In the genomic region with DNA sequence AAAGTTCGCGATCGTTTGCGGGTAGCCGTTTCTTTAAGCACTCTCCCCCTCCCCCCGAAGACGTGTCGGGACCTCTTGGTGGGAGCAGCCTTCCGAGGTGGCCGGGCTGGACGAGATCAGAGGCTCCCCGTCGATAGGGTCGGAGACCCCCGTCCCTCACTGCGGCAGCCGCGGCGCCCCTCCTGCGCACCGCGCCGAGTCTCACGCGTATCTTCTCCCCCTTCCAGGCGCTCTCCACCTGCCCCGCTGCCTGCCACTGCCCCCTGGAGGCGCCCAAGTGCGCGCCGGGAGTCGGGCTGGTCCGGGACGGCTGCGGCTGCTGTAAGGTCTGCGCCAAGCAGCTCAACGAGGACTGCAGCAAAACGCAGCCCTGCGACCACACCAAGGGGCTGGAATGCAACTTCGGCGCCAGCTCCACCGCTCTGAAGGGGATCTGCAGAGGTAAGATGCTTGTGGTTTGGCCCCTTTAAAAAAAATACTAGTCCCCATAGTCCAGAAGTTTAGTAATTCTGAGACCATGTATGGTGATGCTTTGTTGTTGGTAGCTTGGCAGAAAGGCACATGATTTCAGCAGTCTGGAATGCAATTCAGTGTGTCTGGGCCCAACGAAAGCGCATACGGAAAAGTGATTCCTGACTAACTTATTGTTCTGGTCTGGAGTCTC, we compare ENCODE assay signal across 8 cellular contexts. TPM values are rescaled to one million over a fixed set of nuclear protein-coding genes. Genes with fewer than 3 reads are reported as not detected.
DNase-seq lines count a peak whose midpoint lies in the region; ATAC-seq, FAIRE-seq and TF ChIP-seq lines count a peak whose summit lies in the region.

No MANE protein-coding gene starts in this region.

- no peak for TF ChIP-seq POLR2A in prostate gland (IDR thresholded peaks at IDR 0.05)

- H3K27me3 ChIP-seq in prostate gland (replicated peaks; ENCODE audit: insufficient read depth), result no peaks in the 10 kb centered on the region

- peaks cover 0 to 4% of the 10 kb centered on the region in 2 donors for H3K36me3 ChIP-seq in prostate gland

- POLR2A ChIA-PET in activated naive CD8-positive, alpha-beta T cell treated with anti-CD3 and anti-CD28 coated beads, Interleukin-2, amount 10 ng/mL, durations not matched to agents 7 days and 5 days (lab: Charles Lee), result no interaction called here

- no peaks in the 10 kb centered on the region for H3K36me3 Mint-ChIP-seq in activated naive CD8-positive, alpha-beta T cell treated with anti-CD3 and anti-CD28 coated beads, Interleukin-2, amount 10 ng/mL, durations not matched to agents 7 days and 5 days

- peaks cover 22% of the 10 kb centered on the region for H3K4me1 Mint-ChIP-seq in activated naive CD8-positive, alpha-beta T cell treated with anti-CD3 and anti-CD28 coated beads, Interleukin-2, amount 10 ng/mL, durations not matched to agents 7 days and 5 days

- H3K27ac Mint-ChIP-seq in activated naive CD8-positive, alpha-beta T cell treated with anti-CD3 and anti-CD28 coated beads, Interleukin-2, amount 10 ng/mL, durations not matched to agents 7 days and 5 days, result no peak overlapping the region

- intact Hi-C loops in cardiac septum (cut with DNase I), result loop anchor here (2.0 to 5.0 kb wide), 5 partner anchors 78 to 266 kb away; a partner anchor contains a TSS
- intact Hi-C loops in prostate gland (cut with DNase I), result no loop called here

- under 1% methylated on average over 41 of the region's 45 CpGs for WGBS in prostate gland

- no peaks in the 10 kb centered on the region for H3K9me3 ChIP-seq in prostate gland

- H3K27me3 Mint-ChIP-seq in activated naive CD8-positive, alpha-beta T cell treated with anti-CD3 and anti-CD28 coated beads, Interleukin-2, amount 10 ng/mL, durations not matched to agents 7 days and 5 days, result peaks cover 62% of the 10 kb centered on the region

- FAIRE-seq in D721Med (lab: Jason Lieb, UNC) (no peak), GM19239 (lab: Jason Lieb, UNC) (no peak)

- peak overlapping the region; percentile 96 to 98 for H3K27ac ChIP-seq in prostate gland

- TF ChIP-seq CTCF in D721Med (IDR thresholded peaks at IDR 0.05; ENCODE audit: insufficient read depth, missing control alignments), result peak; percentile 72
- TF ChIP-seq CTCF in prostate gland (IDR thresholded peaks at IDR 0.05), result peak; percentile 57 to 92 (median 80)

- no peaks in the 10 kb centered on the region for H3K9me3 Mint-ChIP-seq in activated naive CD8-positive, alpha-beta T cell treated with anti-CD3 and anti-CD28 coated beads, Interleukin-2, amount 10 ng/mL, durations not matched to agents 7 days and 5 days

- DNase-seq in D721Med (ENCODE audit: insufficient read length, low spot score) (no peak), NCI-H446 (lab: John Stamatoyannopoulos, UW) (peak; percentile 60 to 85), cardiac septum (ENCODE audit: low spot score) (peak; percentile 89), prostate gland (ENCODE audit: low spot score) (peak; percentile 80), GM19239 (ENCODE audit: insufficient read length, low spot score) (no peak)
- peak; percentile 77 for DNase-seq in activated naive CD8-positive, alpha-beta T cell treated with anti-CD3 and anti-CD28 coated beads, Interleukin-2, amount 10 ng/mL, durations not matched to agents 7 days and 5 days

- peak overlapping the region; percentile 86 for H3K4me3 Mint-ChIP-seq in activated naive CD8-positive, alpha-beta T cell treated with anti-CD3 and anti-CD28 coated beads, Interleukin-2, amount 10 ng/mL, durations not matched to agents 7 days and 5 days

- peak overlapping the region; percentile 85 to 88 for H3K4me3 ChIP-seq in prostate gland

- peak; percentile 30 for ATAC-seq in GM21529 (IDR thresholded peaks at IDR 0.05; ENCODE audit: unreplicated experiment)
- ATAC-seq in activated naive CD8-positive, alpha-beta T cell treated with anti-CD3 and anti-CD28 coated beads, Interleukin-2, amount 10 ng/mL, durations not matched to agents 7 days and 5 days (ENCODE audit: low read depth), result peak; percentile 69
- no peak for ATAC-seq in HG03045 (IDR thresholded peaks at IDR 0.05; ENCODE audit: unreplicated experiment)

- no peaks in the 10 kb centered on the region for H3K4me1 ChIP-seq in prostate gland (replicated peaks)

RNA-seq across cellular contexts. Expression of a gene that starts 0.7 kb away (rescaled TPM):
- total RNA-seq in activated naive CD8-positive, alpha-beta T cell treated with anti-CD3 and anti-CD28 coated beads, Interleukin-2, amount 10 ng/mL, durations not matched to agents 7 days and 5 days, result not detected
- 143 TPM for total RNA-seq in cardiac septum
- total RNA-seq in prostate gland, result 10 to 100 TPM; 23.4 to 37.6 TPM

Comparison
In these comparisons a context has a peak if more than half of its experiments do, and no peak if none do; other contexts are left out.
1. DNase-seq: peak in NCI-H446 (2 of 2), activated naive CD8-positive, alpha-beta T cell treated with anti-CD3 and anti-CD28 coated beads, Interleukin-2, amount 10 ng/mL, durations not matched to agents 7 days and 5 days (single experiment), cardiac septum (single experiment) and prostate gland (single experiment); none in D721Med (single experiment) and GM19239 (single experiment).
2. RNA of a gene that starts 0.7 kb away (total RNA-seq): 143 TPM in cardiac septum (single experiment) and 23.4 to 37.6 TPM in prostate gland; not detected in activated naive CD8-positive, alpha-beta T cell treated with anti-CD3 and anti-CD28 coated beads, Interleukin-2, amount 10 ng/mL, durations not matched to agents 7 days and 5 days; every median in the first group is over 10 times any median in the second.